1 cellular context compared by ENCODE assay signal in genomic region chr6:42987533-42988451, GRCh38.
TF ChIP-seq lines count a peak whose summit lies in the region.

No MANE protein-coding gene starts in this region.

TF ChIP-seq in GM23338, 12 proteins besides CTCF, POLR2A, EP300 and RAD21:
- TF ChIP-seq, protein P1, sequence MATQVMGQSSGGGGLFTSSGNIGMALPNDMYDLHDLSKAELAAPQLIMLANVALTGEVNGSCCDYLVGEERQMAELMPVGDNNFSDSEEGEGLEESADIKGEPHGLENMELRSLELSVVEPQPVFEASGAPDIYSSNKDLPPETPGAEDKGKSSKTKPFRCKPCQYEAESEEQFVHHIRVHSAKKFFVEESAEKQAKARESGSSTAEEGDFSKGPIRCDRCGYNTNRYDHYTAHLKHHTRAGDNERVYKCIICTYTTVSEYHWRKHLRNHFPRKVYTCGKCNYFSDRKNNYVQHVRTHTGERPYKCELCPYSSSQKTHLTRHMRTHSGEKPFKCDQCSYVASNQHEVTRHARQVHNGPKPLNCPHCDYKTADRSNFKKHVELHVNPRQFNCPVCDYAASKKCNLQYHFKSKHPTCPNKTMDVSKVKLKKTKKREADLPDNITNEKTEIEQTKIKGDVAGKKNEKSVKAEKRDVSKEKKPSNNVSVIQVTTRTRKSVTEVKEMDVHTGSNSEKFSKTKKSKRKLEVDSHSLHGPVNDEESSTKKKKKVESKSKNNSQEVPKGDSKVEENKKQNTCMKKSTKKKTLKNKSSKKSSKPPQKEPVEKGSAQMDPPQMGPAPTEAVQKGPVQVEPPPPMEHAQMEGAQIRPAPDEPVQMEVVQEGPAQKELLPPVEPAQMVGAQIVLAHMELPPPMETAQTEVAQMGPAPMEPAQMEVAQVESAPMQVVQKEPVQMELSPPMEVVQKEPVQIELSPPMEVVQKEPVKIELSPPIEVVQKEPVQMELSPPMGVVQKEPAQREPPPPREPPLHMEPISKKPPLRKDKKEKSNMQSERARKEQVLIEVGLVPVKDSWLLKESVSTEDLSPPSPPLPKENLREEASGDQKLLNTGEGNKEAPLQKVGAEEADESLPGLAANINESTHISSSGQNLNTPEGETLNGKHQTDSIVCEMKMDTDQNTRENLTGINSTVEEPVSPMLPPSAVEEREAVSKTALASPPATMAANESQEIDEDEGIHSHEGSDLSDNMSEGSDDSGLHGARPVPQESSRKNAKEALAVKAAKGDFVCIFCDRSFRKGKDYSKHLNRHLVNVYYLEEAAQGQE (IDR thresholded peaks at IDR 0.05; ENCODE audit: unreplicated experiment): no peak
- TF ChIP-seq, protein P2, sequence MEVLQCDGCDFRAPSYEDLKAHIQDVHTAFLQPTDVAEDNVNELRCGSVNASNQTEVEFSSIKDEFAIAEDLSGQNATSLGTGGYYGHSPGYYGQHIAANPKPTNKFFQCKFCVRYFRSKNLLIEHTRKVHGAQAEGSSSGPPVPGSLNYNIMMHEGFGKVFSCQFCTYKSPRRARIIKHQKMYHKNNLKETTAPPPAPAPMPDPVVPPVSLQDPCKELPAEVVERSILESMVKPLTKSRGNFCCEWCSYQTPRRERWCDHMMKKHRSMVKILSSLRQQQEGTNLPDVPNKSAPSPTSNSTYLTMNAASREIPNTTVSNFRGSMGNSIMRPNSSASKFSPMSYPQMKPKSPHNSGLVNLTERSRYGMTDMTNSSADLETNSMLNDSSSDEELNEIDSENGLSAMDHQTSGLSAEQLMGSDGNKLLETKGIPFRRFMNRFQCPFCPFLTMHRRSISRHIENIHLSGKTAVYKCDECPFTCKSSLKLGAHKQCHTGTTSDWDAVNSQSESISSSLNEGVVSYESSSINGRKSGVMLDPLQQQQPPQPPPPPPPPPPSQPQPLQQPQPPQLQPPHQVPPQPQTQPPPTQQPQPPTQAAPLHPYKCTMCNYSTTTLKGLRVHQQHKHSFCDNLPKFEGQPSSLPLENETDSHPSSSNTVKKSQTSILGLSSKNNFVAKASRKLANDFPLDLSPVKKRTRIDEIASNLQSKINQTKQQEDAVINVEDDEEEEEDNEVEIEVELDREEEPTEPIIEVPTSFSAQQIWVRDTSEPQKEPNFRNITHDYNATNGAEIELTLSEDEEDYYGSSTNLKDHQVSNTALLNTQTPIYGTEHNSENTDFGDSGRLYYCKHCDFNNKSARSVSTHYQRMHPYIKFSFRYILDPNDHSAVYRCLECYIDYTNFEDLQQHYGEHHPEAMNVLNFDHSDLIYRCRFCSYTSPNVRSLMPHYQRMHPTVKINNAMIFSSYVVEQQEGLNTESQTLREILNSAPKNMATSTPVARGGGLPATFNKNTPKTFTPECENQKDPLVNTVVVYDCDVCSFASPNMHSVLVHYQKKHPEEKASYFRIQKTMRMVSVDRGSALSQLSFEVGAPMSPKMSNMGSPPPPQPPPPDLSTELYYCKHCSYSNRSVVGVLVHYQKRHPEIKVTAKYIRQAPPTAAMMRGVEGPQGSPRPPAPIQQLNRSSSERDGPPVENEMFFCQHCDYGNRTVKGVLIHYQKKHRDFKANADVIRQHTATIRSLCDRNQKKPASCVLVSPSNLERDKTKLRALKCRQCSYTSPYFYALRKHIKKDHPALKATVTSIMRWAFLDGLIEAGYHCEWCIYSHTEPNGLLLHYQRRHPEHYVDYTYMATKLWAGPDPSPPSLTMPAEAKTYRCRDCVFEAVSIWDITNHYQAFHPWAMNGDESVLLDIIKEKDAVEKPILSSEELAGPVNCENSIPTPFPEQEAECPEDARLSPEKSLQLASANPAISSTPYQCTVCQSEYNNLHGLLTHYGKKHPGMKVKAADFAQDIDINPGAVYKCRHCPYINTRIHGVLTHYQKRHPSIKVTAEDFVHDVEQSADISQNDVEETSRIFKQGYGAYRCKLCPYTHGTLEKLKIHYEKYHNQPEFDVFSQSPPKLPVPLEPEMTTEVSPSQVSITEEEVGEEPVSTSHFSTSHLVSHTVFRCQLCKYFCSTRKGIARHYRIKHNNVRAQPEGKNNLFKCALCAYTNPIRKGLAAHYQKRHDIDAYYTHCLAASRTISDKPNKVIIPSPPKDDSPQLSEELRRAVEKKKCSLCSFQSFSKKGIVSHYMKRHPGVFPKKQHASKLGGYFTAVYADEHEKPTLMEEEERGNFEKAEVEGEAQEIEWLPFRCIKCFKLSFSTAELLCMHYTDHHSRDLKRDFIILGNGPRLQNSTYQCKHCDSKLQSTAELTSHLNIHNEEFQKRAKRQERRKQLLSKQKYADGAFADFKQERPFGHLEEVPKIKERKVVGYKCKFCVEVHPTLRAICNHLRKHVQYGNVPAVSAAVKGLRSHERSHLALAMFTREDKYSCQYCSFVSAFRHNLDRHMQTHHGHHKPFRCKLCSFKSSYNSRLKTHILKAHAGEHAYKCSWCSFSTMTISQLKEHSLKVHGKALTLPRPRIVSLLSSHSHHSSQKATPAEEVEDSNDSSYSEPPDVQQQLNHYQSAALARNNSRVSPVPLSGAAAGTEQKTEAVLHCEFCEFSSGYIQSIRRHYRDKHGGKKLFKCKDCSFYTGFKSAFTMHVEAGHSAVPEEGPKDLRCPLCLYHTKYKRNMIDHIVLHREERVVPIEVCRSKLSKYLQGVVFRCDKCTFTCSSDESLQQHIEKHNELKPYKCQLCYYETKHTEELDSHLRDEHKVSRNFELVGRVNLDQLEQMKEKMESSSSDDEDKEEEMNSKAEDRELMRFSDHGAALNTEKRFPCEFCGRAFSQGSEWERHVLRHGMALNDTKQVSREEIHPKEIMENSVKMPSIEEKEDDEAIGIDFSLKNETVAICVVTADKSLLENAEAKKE (CRISPR knock-in tag; IDR thresholded peaks at IDR 0.05): no peak
- no peak for TF ChIP-seq ZNF331 (CRISPR knock-in tag; IDR thresholded peaks at IDR 0.05; ENCODE audit: low read depth)
- no peak for TF ChIP-seq JUNB (IDR thresholded peaks at IDR 0.05; ENCODE audit: unreplicated experiment)
- no peak for TF ChIP-seq EZH2phosphoT487 (IDR thresholded peaks at IDR 0.05; ENCODE audit: unreplicated experiment)
- no peak for TF ChIP-seq NANOG (IDR thresholded peaks at IDR 0.05; ENCODE audit: borderline replicate concordance)
- TF ChIP-seq CREB1 (CRISPR knock-in tag; IDR thresholded peaks at IDR 0.05; ENCODE audit: low read depth): no peak
